ENCODE assay signal across 26 cellular contexts in the genomic region with DNA sequence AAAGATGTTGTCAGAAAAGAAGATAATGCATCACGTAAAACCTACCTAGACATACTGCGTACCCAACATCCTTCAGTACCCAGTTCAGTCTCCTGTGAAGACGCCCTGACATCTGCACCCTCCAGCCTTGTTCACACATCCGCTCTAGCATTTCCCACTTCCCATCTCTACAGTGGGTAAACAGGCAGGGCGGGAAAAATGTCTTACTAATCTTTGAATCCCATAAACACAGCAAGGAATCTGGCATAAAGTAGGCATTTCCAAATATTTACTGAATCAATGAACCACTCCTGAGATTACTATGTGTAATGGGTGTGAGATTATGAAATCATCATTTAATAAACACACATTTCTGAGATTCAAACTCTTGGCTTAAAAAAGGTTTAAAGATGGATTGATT.
"Had no signal": no experiment of that assay in that cellular context is flagged by ENCODE, and none has a peak within 500 bp of the region (broad histone marks: within the 10 kb centered on the region; RNA-seq: fewer than 3 reads in every experiment).

No MANE protein-coding gene starts in this region.

- H3K27ac Mint-ChIP-seq: activated CD4-positive, alpha-beta memory T cell treated with anti-CD3 and anti-CD28 coated beads, Interleukin-2, amount 10 ng/mL, durations not matched to agents 7 days and 5 days; activated CD4-positive, alpha-beta T cell treated with anti-CD3 and anti-CD28 coated beads, Interleukin-2, amount 10 ng/mL, durations not matched to agents 24 days and 14 days; activated T-helper 1 cell treated with anti-CD3 and anti-CD28 coated beads, Interleukin-12 subunit alpha, Interleukin-12 subunit beta, Interleukin-2, Interleukin-4 antibody, amounts not matched to agents 30 ng/mL and 10 ng/mL and 1 ng/mL, durations not matched to agents 14 hours and 24 hours and 36 hours; naive thymus-derived CD8-positive, alpha-beta T cell; stimulated activated effector memory CD8-positive, alpha-beta T cell treated with anti-CD3 and anti-CD28 coated beads, Interleukin-12 subunit alpha, Interleukin-12 subunit beta, amount 100 ng/mL, for 72 hours had no signal

- H3K4me1 ChIP-seq: pancreas had no signal

- H3K9me3 ChIP-seq: heart right ventricle, neutrophil, pancreas, psoas muscle, right atrium auricular region, stomach, suprapubic skin, tibial nerve had no signal

- H3K9me3 Mint-ChIP-seq: activated CD4-positive, alpha-beta memory T cell treated with anti-CD3 and anti-CD28 coated beads, Interleukin-2, amount 10 ng/mL, durations not matched to agents 7 days and 5 days; activated CD4-positive, alpha-beta T cell treated with anti-CD3 and anti-CD28 coated beads, Interleukin-2, amount 10 ng/mL, durations not matched to agents 24 days and 14 days; activated T-helper 1 cell treated with anti-CD3 and anti-CD28 coated beads, Interleukin-12 subunit alpha, Interleukin-12 subunit beta, Interleukin-2, Interleukin-4 antibody, amounts not matched to agents 30 ng/mL and 10 ng/mL and 1 ng/mL, durations not matched to agents 14 hours and 24 hours and 36 hours; brain; naive thymus-derived CD8-positive, alpha-beta T cell; stimulated activated effector memory CD8-positive, alpha-beta T cell treated with anti-CD3 and anti-CD28 coated beads, Interleukin-12 subunit alpha, Interleukin-12 subunit beta, amount 100 ng/mL, for 72 hours had no signal

- H3K4me3 ChIP-seq: heart right ventricle, lung, pancreas, psoas muscle, right atrium auricular region, skin epidermis, stomach, suprapubic skin, tibial nerve had no signal

- ATAC-seq: activated CD4-positive, CD25-positive, alpha-beta regulatory T cell treated with anti-CD3 and anti-CD28 coated beads, Interleukin-2, amount 50 U/mL, for 24 hours; heart right ventricle; left lobe of liver; naive thymus-derived CD8-positive, alpha-beta T cell; stimulated activated effector memory CD8-positive, alpha-beta T cell treated with anti-CD3 and anti-CD28 coated beads, Interleukin-12 subunit alpha, Interleukin-12 subunit beta, amount 100 ng/mL, for 72 hours had no signal

- H3K36me3 Mint-ChIP-seq: naive thymus-derived CD8-positive, alpha-beta T cell; stimulated activated effector memory CD8-positive, alpha-beta T cell treated with anti-CD3 and anti-CD28 coated beads, Interleukin-12 subunit alpha, Interleukin-12 subunit beta, amount 100 ng/mL, for 72 hours had no signal

- H3K36me3 ChIP-seq: heart right ventricle, neutrophil, pancreas, right atrium auricular region, stomach, suprapubic skin, tibial nerve had no signal

- H3K27ac ChIP-seq: heart right ventricle, neutrophil, pancreas, psoas muscle, right atrium auricular region, suprapubic skin had no signal

- H3K27me3 ChIP-seq: heart right ventricle, pancreas, right atrium auricular region, stomach, suprapubic skin, tibial nerve had no signal

- DNase-seq: activated CD4-positive, alpha-beta memory T cell treated with anti-CD3 and anti-CD28 coated beads, Interleukin-2, amount 10 ng/mL, durations not matched to agents 7 days and 5 days; activated CD4-positive, alpha-beta T cell treated with anti-CD3 and anti-CD28 coated beads, Interleukin-2, amount 10 ng/mL, durations not matched to agents 24 days and 14 days; activated gamma-delta T cell; activated naive CD4-positive, alpha-beta T cell treated with anti-CD3 and anti-CD28 coated beads, Interleukin-2, amount 50 U/mL, for 16 hours; anterior cingulate cortex; caudate nucleus; dermis blood vessel endothelial cell; effector CD8-positive, alpha-beta T cell; heart right ventricle; kidney; naive thymus-derived CD8-positive, alpha-beta T cell; pancreas; psoas muscle; stimulated activated CD4-positive, alpha-beta T cell treated with anti-CD3 and anti-CD28 coated beads, Interleukin-2, amount 100 ng/mL, for 24 hours; stomach had no signal
